Comparison of ENCODE assay signal across 11 cellular contexts in genomic region chr2:153479527-153479926, GRCh38. TPM values are rescaled to one million over a fixed set of nuclear protein-coding genes. Genes with fewer than 3 reads are reported as not detected.
DNase-seq lines count a peak whose midpoint lies in the region; ATAC-seq and TF ChIP-seq lines count a peak whose summit lies in the region.
"Had no signal": no experiment of that assay in that cellular context is flagged by ENCODE, and none has a peak within 500 bp of the region (broad histone marks: within the 10 kb centered on the region; RNA-seq: fewer than 3 reads in every experiment).

No MANE protein-coding gene starts in this region.

- CTCF ChIA-PET in activated CD8-positive, alpha-beta T cell treated with anti-CD3 and anti-CD28 coated beads for 36 hours (lab: Charles Lee), result interaction anchor here (0.7 to 1.6 kb wide), 8 partner anchors 7 to 1521 kb away, joined by 3 to 8 read pairs (median 3); no protein-coding TSS in a partner anchor
- CTCF ChIA-PET in activated CD8-positive, alpha-beta T cell treated with anti-CD3 and anti-CD28 coated beads, Interleukin-2, amount 10 ng/mL, durations not matched to agents 7 days and 5 days (lab: Charles Lee), result interaction anchor here (0.8 to 1.8 kb wide), 4 partner anchors 10 to 554 kb away, joined by 3 to 4 read pairs (median 3); no protein-coding TSS in a partner anchor

- intact Hi-C loops in activated CD8-positive, alpha-beta T cell treated with anti-CD3 and anti-CD28 coated beads for 36 hours (cut with micrococcal nuclease), result no loop called here

- peaks cover 63% of the 10 kb centered on the region for H3K27me3 Mint-ChIP-seq in activated CD8-positive, alpha-beta T cell treated with anti-CD3 and anti-CD28 coated beads for 36 hours
- peaks cover 46% of the 10 kb centered on the region for H3K27me3 Mint-ChIP-seq in activated CD8-positive, alpha-beta T cell treated with anti-CD3 and anti-CD28 coated beads, Interleukin-2, amount 10 ng/mL, durations not matched to agents 7 days and 5 days (ENCODE audit: low read depth)
- H3K27me3 Mint-ChIP-seq in stimulated activated memory B cell treated with anti-CD40 and anti-IgM and Interleukin-4, amounts not matched to agents 10 μg/mL and 1 μg/mL and 100 μg/mL, for 72 hours, result peaks cover 60% of the 10 kb centered on the region

- ATAC-seq in activated CD8-positive, alpha-beta T cell treated with anti-CD3 and anti-CD28 coated beads for 36 hours, result no peak
- no peak for ATAC-seq in activated CD8-positive, alpha-beta T cell treated with anti-CD3 and anti-CD28 coated beads, Interleukin-2, amount 10 ng/mL, durations not matched to agents 7 days and 5 days
- ATAC-seq in stimulated activated memory B cell treated with anti-CD40 and anti-IgM and Interleukin-4, amounts not matched to agents 10 μg/mL and 1 μg/mL and 100 μg/mL, for 72 hours, result no peak
- ATAC-seq in GM21381 (IDR thresholded peaks at IDR 0.05; ENCODE audit: unreplicated experiment), result no peak

- H3K9me3 ChIP-seq in NT2/D1 (ENCODE audit: insufficient read depth, low read length) (no peaks in the 10 kb centered on the region), iPS-20b (ENCODE audit: insufficient read depth, low read depth, low read length) (no peaks in the 10 kb centered on the region)

- H3K4me3 ChIP-seq in NT2/D1 (ENCODE audit: insufficient read length, low read depth) (peak overlapping the region; percentile 90), iPS-20b (ENCODE audit: low read length) (peak overlapping the region; percentile 86)

- H3K36me3 ChIP-seq in NT2/D1 (ENCODE audit: insufficient read depth, insufficient read length, low read length) (no peaks in the 10 kb centered on the region), iPS-20b (ENCODE audit: insufficient read depth, low read depth, low read length) (no peaks in the 10 kb centered on the region)

- no peak overlapping the region for H3K27ac ChIP-seq in iPS-20b (ENCODE audit: low read length)

- peaks cover 19% of the 10 kb centered on the region for H3K4me1 Mint-ChIP-seq in activated CD8-positive, alpha-beta T cell treated with anti-CD3 and anti-CD28 coated beads for 36 hours (ENCODE audit: low read depth)
- peaks cover 10% of the 10 kb centered on the region for H3K4me1 Mint-ChIP-seq in activated CD8-positive, alpha-beta T cell treated with anti-CD3 and anti-CD28 coated beads, Interleukin-2, amount 10 ng/mL, durations not matched to agents 7 days and 5 days (ENCODE audit: low read depth)
- peaks cover 19% of the 10 kb centered on the region for H3K4me1 Mint-ChIP-seq in stimulated activated memory B cell treated with anti-CD40 and anti-IgM and Interleukin-4, amounts not matched to agents 10 μg/mL and 1 μg/mL and 100 μg/mL, for 72 hours

- no peaks in the 10 kb centered on the region for H3K4me1 ChIP-seq in NT2/D1 (ENCODE audit: insufficient read depth, insufficient read length)
- peaks cover 26% of the 10 kb centered on the region; the same call in 1 of the 2 replicates for H3K4me1 ChIP-seq in iPS-20b (ENCODE audit: insufficient read depth, low read length)

- peak overlapping the region; percentile 58 for H3K4me3 Mint-ChIP-seq in activated CD8-positive, alpha-beta T cell treated with anti-CD3 and anti-CD28 coated beads for 36 hours
- no peak overlapping the region for H3K4me3 Mint-ChIP-seq in activated CD8-positive, alpha-beta T cell treated with anti-CD3 and anti-CD28 coated beads, Interleukin-2, amount 10 ng/mL, durations not matched to agents 7 days and 5 days
- H3K4me3 Mint-ChIP-seq in stimulated activated memory B cell treated with anti-CD40 and anti-IgM and Interleukin-4, amounts not matched to agents 10 μg/mL and 1 μg/mL and 100 μg/mL, for 72 hours, result no peak overlapping the region

- POLR2A ChIA-PET in activated CD8-positive, alpha-beta T cell treated with anti-CD3 and anti-CD28 coated beads for 36 hours (lab: Charles Lee), result no interaction called here
- POLR2A ChIA-PET in activated CD8-positive, alpha-beta T cell treated with anti-CD3 and anti-CD28 coated beads, Interleukin-2, amount 10 ng/mL, durations not matched to agents 7 days and 5 days (lab: Charles Lee), result no interaction called here

- no peaks in the 10 kb centered on the region for H3K9me3 Mint-ChIP-seq in activated CD8-positive, alpha-beta T cell treated with anti-CD3 and anti-CD28 coated beads for 36 hours
- H3K9me3 Mint-ChIP-seq in activated CD8-positive, alpha-beta T cell treated with anti-CD3 and anti-CD28 coated beads, Interleukin-2, amount 10 ng/mL, durations not matched to agents 7 days and 5 days (ENCODE audit: insufficient read depth), result no peaks in the 10 kb centered on the region
- H3K9me3 Mint-ChIP-seq in stimulated activated memory B cell treated with anti-CD40 and anti-IgM and Interleukin-4, amounts not matched to agents 10 μg/mL and 1 μg/mL and 100 μg/mL, for 72 hours, result no peaks in the 10 kb centered on the region

- no peak overlapping the region for H3K27ac Mint-ChIP-seq in activated CD8-positive, alpha-beta T cell treated with anti-CD3 and anti-CD28 coated beads for 36 hours
- no peak overlapping the region for H3K27ac Mint-ChIP-seq in activated CD8-positive, alpha-beta T cell treated with anti-CD3 and anti-CD28 coated beads, Interleukin-2, amount 10 ng/mL, durations not matched to agents 7 days and 5 days
- peak overlapping the region; percentile 25 for H3K27ac Mint-ChIP-seq in stimulated activated memory B cell treated with anti-CD40 and anti-IgM and Interleukin-4, amounts not matched to agents 10 μg/mL and 1 μg/mL and 100 μg/mL, for 72 hours

- H3K36me3 Mint-ChIP-seq in activated CD8-positive, alpha-beta T cell treated with anti-CD3 and anti-CD28 coated beads for 36 hours (ENCODE audit: low read depth), result no peaks in the 10 kb centered on the region
- H3K36me3 Mint-ChIP-seq in activated CD8-positive, alpha-beta T cell treated with anti-CD3 and anti-CD28 coated beads, Interleukin-2, amount 10 ng/mL, durations not matched to agents 7 days and 5 days (ENCODE audit: low read depth), result no peaks in the 10 kb centered on the region
- H3K36me3 Mint-ChIP-seq in stimulated activated memory B cell treated with anti-CD40 and anti-IgM and Interleukin-4, amounts not matched to agents 10 μg/mL and 1 μg/mL and 100 μg/mL, for 72 hours, result no peaks in the 10 kb centered on the region

- TF ChIP-seq CTCF in activated CD8-positive, alpha-beta T cell treated with anti-CD3 and anti-CD28 coated beads for 36 hours (IDR thresholded peaks at IDR 0.05), result no peak

- no peaks in the 10 kb centered on the region for H3K27me3 ChIP-seq in NT2/D1 (ENCODE audit: insufficient read depth, insufficient read length)
- peaks cover 45% of the 10 kb centered on the region; the same call in 1 of the 2 replicates for H3K27me3 ChIP-seq in iPS-20b (ENCODE audit: insufficient read depth, low read length)

- H3K9ac ChIP-seq in NT2/D1 (ENCODE audit: insufficient read length, low read depth), result peak overlapping the region; percentile 100
- peak overlapping the region; percentile 59; the same call in 1 of the 2 replicates for H3K9ac ChIP-seq in iPS-20b (ENCODE audit: low read depth, low read length)

- no peak for DNase-seq in activated CD8-positive, alpha-beta T cell treated with anti-CD3 and anti-CD28 coated beads for 36 hours
- DNase-seq in activated CD8-positive, alpha-beta T cell treated with anti-CD3 and anti-CD28 coated beads, Interleukin-2, amount 10 ng/mL, durations not matched to agents 7 days and 5 days, result no peak
- DNase-seq in NT2/D1 (ENCODE audit: low read depth, low spot score), result no peak
- no peak for DNase-seq in germinal center (ENCODE audit: low spot score)
- no peak for DNase-seq in central memory CD4-positive, alpha-beta T cell
- DNase-seq: foreskin melanocyte; Right ventricle myocardium superior; stimulated activated CD4-positive, alpha-beta T cell treated with anti-CD3 and anti-CD28 coated beads, Interleukin-12 subunit alpha, Interleukin-12 subunit beta, amount 100 ng/mL, for 4 hours had no signal

RNA-seq across cellular contexts. Expression of gene RPRM, which starts 1.0 kb away (rescaled TPM):
- total RNA-seq in activated CD8-positive, alpha-beta T cell treated with anti-CD3 and anti-CD28 coated beads for 36 hours, result under 1 TPM; 0.20 to 0.23 TPM
- total RNA-seq in activated CD8-positive, alpha-beta T cell treated with anti-CD3 and anti-CD28 coated beads, Interleukin-2, amount 10 ng/mL, durations not matched to agents 7 days and 5 days, result under 1 TPM; 0.16 to 0.24 TPM
- total RNA-seq: Right ventricle myocardium superior had no signal
